In genomic region chr2:231514225-231514950, GRCh38 we compare ENCODE assay signal across 8 cellular contexts. TPM values are rescaled to one million over a fixed set of nuclear protein-coding genes. Genes with fewer than 3 reads are reported as not detected.
DNase-seq lines count a peak whose midpoint lies in the region; ATAC-seq, FAIRE-seq and TF ChIP-seq lines count a peak whose summit lies in the region.

No MANE protein-coding gene starts in this region.

- intact Hi-C loops in mammary epithelial cell (cut with micrococcal nuclease), result no loop called here

- BruUV-seq in mammary epithelial cell (replicated peaks; lab: Mats Ljungman, UMichigan), result TSS peak; percentile 93

- ATAC-seq in GM18873 (IDR thresholded peaks at IDR 0.05; ENCODE audit: low FRiP score, unreplicated experiment) (peak; percentile 94), HG03135 (IDR thresholded peaks at IDR 0.05; ENCODE audit: unreplicated experiment) (peak; percentile 98)

- H3K36me3 ChIP-seq in WERI-Rb-1, result no peaks in the 10 kb centered on the region
- no peaks in the 10 kb centered on the region for H3K36me3 ChIP-seq in mammary epithelial cell (ENCODE audit: insufficient read depth, low read length)
- H3K36me3 ChIP-seq in small intestine (ENCODE audit: control insufficient read depth in 2 of 2, insufficient read depth in 2 of 2, low read length in 2 of 2), result no peaks in the 10 kb centered on the region

- H2AFZ ChIP-seq in mammary epithelial cell (ENCODE audit: low read depth, low read length), result peak overlapping the region; percentile 99

- H3K9ac ChIP-seq in mammary epithelial cell (ENCODE audit: insufficient read depth, low read length), result peak overlapping the region; percentile 94

- dilution Hi-C loops in mammary epithelial cell (cut with HindIII; ENCODE audit: low sequenced_read_pairs), result loop anchor here (5.0 kb wide), 1 partner anchor 78 kb away; the partner anchor contains the start of gene TEX44

- in situ Hi-C loops in mammary epithelial cell (cut with MboI; ENCODE audit: low sequenced_read_pairs in 2 of 2), result no loop called here

- H3K4me1 ChIP-seq in mammary epithelial cell (ENCODE audit: insufficient read depth, low read length) (peaks cover 6% of the 10 kb centered on the region), small intestine (ENCODE audit: control insufficient read depth in 2 of 2, insufficient read depth in 1 of 2, low read depth in 1 of 2, low read length in 1 of 2) (no peaks in the 10 kb centered on the region)

- H3K27me3 ChIP-seq in WERI-Rb-1 (ENCODE audit: insufficient read depth, low read depth, severe bottlenecking), result no peaks in the 10 kb centered on the region
- no peaks in the 10 kb centered on the region for H3K27me3 ChIP-seq in mammary epithelial cell (ENCODE audit: insufficient read depth, low read length)
- no peaks in the 10 kb centered on the region for H3K27me3 ChIP-seq in small intestine (ENCODE audit: control insufficient read depth in 2 of 2, insufficient read depth in 2 of 2, low read length in 2 of 2)

- H4K20me1 ChIP-seq in mammary epithelial cell (ENCODE audit: insufficient read depth, low read length), result no peaks in the 10 kb centered on the region

- CTCF ChIA-PET in AG04449 (lab: Yijun Ruan, JAX) (interaction anchor here (0.9 to 2.1 kb wide), 6 partner anchors 9 to 87 kb away, joined by 3 to 7 read pairs (median 5); partner anchors contain the start of gene NMUR1), mammary epithelial cell (lab: Charles Lee; ENCODE audit: low non-redundant PET) (no interaction called here)

- TF ChIP-seq CTCF in AG04449 (IDR thresholded peaks at IDR 0.05; ENCODE audit: insufficient read depth, low read length, missing control alignments) (no peak), WERI-Rb-1 (IDR thresholded peaks at IDR 0.05; ENCODE audit: low read depth, low read length) (no peak), mammary epithelial cell (conservative IDR thresholded peaks at IDR 0.05 in 1 of 2, IDR thresholded peaks at IDR 0.05 in 1 of 2; ENCODE audit: extremely low read depth in 1 of 2, insufficient read depth in 1 of 2, low read depth in 1 of 2, low read length in 2 of 2) (no peak)

- peak; percentile 53 for DNase-seq in AG04449 (ENCODE audit: low read depth, low spot score)
- peak; percentile 96 for DNase-seq in NCI-H2196 (lab: John Stamatoyannopoulos, UW; ENCODE audit: unreplicated experiment)
- peak; percentile 98 for DNase-seq in WERI-Rb-1
- peak; percentile 97 for DNase-seq in mammary epithelial cell
- DNase-seq in iPS-NIHi11 (ENCODE audit: low spot score), result peak; percentile 100
- peak; percentile 99 for DNase-seq in small intestine

- POLR2A ChIA-PET in AG04449 (lab: Yijun Ruan, JAX), result interaction anchor here (0.6 to 1.1 kb wide), 4 partner anchors 9 to 91 kb away, joined by 3 to 5 read pairs (median 3); partner anchors contain the start of gene NCL

- FAIRE-seq in small intestine (lab: Jason Lieb, UNC), result no peak

- no peaks in the 10 kb centered on the region for H3K9me3 ChIP-seq in WERI-Rb-1 (ENCODE audit: severe bottlenecking)
- H3K9me3 ChIP-seq in mammary epithelial cell (replicated peaks; ENCODE audit: insufficient read depth, low read length), result no peaks in the 10 kb centered on the region
- no peaks in the 10 kb centered on the region for H3K9me3 ChIP-seq in small intestine (ENCODE audit: control insufficient read depth, low read depth)

- WGBS in mammary epithelial cell (ENCODE audit: low coverage, missing lambda C conversion rate), result 6% methylated on average over 44 of the region's 87 CpGs
- 2 to 6% (median 5%) methylated on average over 66 to 87 of the region's 87 CpGs for WGBS in small intestine, 3 donors

- no peaks in the 10 kb centered on the region for H3K79me2 ChIP-seq in mammary epithelial cell (ENCODE audit: insufficient read depth, low read length)

- peak overlapping the region; percentile 93 for H3K27ac ChIP-seq in WERI-Rb-1
- H3K27ac ChIP-seq in mammary epithelial cell (ENCODE audit: insufficient read depth, low read depth, low read length), result peak overlapping the region; percentile 83
- H3K27ac ChIP-seq in small intestine (ENCODE audit: low read depth in 1 of 2, low read length in 1 of 2), result peak overlapping the region; percentile 54 to 98

- peak overlapping the region; percentile 95 for H3K4me2 ChIP-seq in mammary epithelial cell (ENCODE audit: insufficient read depth, low read depth, low read length)

- peak overlapping the region; percentile 89 for H3K4me3 ChIP-seq in AG04449 (ENCODE audit: low read depth, low read length)
- peak overlapping the region; percentile 90 for H3K4me3 ChIP-seq in WERI-Rb-1 (ENCODE audit: low read depth, low read length)
- peak overlapping the region; percentile 68 to 89 (median 73) for H3K4me3 ChIP-seq in mammary epithelial cell (replicated peaks in 1 of 3; ENCODE audit: insufficient read depth in 1 of 3, low read depth in 2 of 3, low read length in 3 of 3)
- peak overlapping the region; percentile 47 to 62 for H3K4me3 ChIP-seq in small intestine (ENCODE audit: low read depth in 1 of 2, low read length in 2 of 2)

RNA-seq across cellular contexts. Expression of gene NMUR1, which starts 15.9 kb away (rescaled TPM):
- total RNA-seq in mammary epithelial cell, result not detected
- polyA plus RNA-seq in mammary epithelial cell, result not detected
- not detected for polyA minus RNA-seq in mammary epithelial cell
- under 1 TPM in 2 of 3 donors, not detected in 1; 0.60 to 0.81 TPM for polyA plus RNA-seq in small intestine

RNA-seq across cellular contexts. Expression of gene NCL, which starts 50.1 kb away (rescaled TPM):
- total RNA-seq in mammary epithelial cell, result 100 to 1,000 TPM in 1 of 2 donors, 10 to 100 TPM in 1; 98.0 to 671 TPM
- polyA plus RNA-seq in mammary epithelial cell (103 TPM), small intestine (100 to 1,000 TPM in 2 of 3 donors, 10 to 100 TPM in 1; 89.2 to 260 (median 123) TPM)
- polyA minus RNA-seq in mammary epithelial cell, result 163 TPM

Comparison
In these comparisons a context has a peak if more than half of its experiments do, and no peak if none do; other contexts are left out.
1. Peak in every context shown above with its lines: DNase-seq, ATAC-seq, H3K4me3 ChIP-seq and H3K27ac ChIP-seq.